Comparison of ENCODE assay signal across 25 cellular contexts in the genomic region with DNA sequence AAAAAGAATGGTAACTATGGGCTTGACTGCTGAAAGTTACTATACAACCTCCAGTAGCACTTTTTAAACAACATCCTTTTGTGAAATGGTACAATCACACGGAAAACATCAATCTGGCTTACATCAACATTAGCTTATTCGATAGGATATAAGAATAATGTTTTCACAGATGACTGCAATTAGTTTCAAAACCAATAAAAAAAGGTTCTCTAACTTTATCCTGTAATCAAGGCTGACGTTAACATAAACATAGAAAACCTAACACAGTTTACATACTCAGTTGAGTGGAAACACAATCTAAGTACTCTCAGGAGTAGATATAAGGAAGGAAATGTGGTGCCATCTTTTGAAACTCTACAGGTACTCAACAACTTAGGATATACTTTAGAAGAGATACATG.
"Had no signal": no experiment of that assay in that cellular context is flagged by ENCODE, and none has a peak within 500 bp of the region (broad histone marks: within the 10 kb centered on the region; RNA-seq: fewer than 3 reads in every experiment).

No MANE protein-coding gene starts in this region.

- ATAC-seq: effector memory CD8-positive, alpha-beta T cell; gastrocnemius medialis; left lobe of liver; natural killer cell; right lobe of liver; stimulated activated naive CD8-positive, alpha-beta T cell treated with anti-CD3 and anti-CD28 coated beads, Interleukin-15, amount 100 ng/mL, for 72 hours had no signal

- H3K4me3 Mint-ChIP-seq: effector memory CD8-positive, alpha-beta T cell; memory B cell; natural killer cell; neural crest cell; stimulated activated naive CD8-positive, alpha-beta T cell treated with anti-CD3 and anti-CD28 coated beads, Interleukin-15, amount 100 ng/mL, for 72 hours had no signal

- H3K27me3 Mint-ChIP-seq: effector memory CD8-positive, alpha-beta T cell; memory B cell; progenitor cell of endocrine pancreas; stimulated activated naive CD8-positive, alpha-beta T cell treated with anti-CD3 and anti-CD28 coated beads, Interleukin-15, amount 100 ng/mL, for 72 hours had no signal

- H3K9me3 Mint-ChIP-seq: effector memory CD8-positive, alpha-beta T cell; natural killer cell had no signal

- H3K27ac Mint-ChIP-seq: effector memory CD8-positive, alpha-beta T cell; memory B cell; natural killer cell; stimulated activated naive CD8-positive, alpha-beta T cell treated with anti-CD3 and anti-CD28 coated beads, Interleukin-15, amount 100 ng/mL, for 72 hours had no signal

- DNase-seq: dermis blood vessel endothelial cell; effector memory CD8-positive, alpha-beta T cell; erythroblast; esophagus squamous epithelium; gastrocnemius medialis; head of caudate nucleus; kidney; natural killer cell; right lobe of liver; small intestine; stimulated activated CD4-positive, alpha-beta T cell treated with anti-CD3 and anti-CD28 coated beads, Interleukin-12 subunit alpha, Interleukin-12 subunit beta, amount 100 ng/mL, for 4 hours; stimulated activated CD4-positive, alpha-beta T cell treated with anti-CD3 and anti-CD28 coated beads, Interleukin-1b, Interleukin-23, amount 100 ng/mL, for 48 hours; stimulated activated CD4-positive, alpha-beta T cell treated with anti-CD3 and anti-CD28 coated beads, Interleukin-4, amount 100 ng/mL, for 1 hour; stimulated activated CD8-positive, alpha-beta memory T cell treated with anti-CD3 and anti-CD28 coated beads, Interleukin-4, amount 100 ng/mL, for 48 hours; stimulated activated naive CD4-positive, alpha-beta T cell; stimulated activated naive CD8-positive, alpha-beta T cell treated with anti-CD3 and anti-CD28 coated beads, Interleukin-15, amount 100 ng/mL, for 72 hours; trophoblast cell had no signal

- H3K36me3 Mint-ChIP-seq: natural killer cell had no signal

- H3K4me3 ChIP-seq: coronary artery, esophagus squamous epithelium, gastrocnemius medialis, lung, right lobe of liver, suprapubic skin, vagina had no signal
